Comparison of ENCODE assay signal across 8 cellular contexts in genomic region chr3:69385033-69385722, GRCh38. TPM values are rescaled to one million over a fixed set of nuclear protein-coding genes. Genes with fewer than 3 reads are reported as not detected.
DNase-seq lines count a peak whose midpoint lies in the region; ATAC-seq lines count a peak whose summit lies in the region.

No MANE protein-coding gene starts in this region.

- H3K9ac ChIP-seq in iPS-15b (ENCODE audit: low read depth, low read length) (no peak overlapping the region), skeletal muscle satellite cell (ENCODE audit: low read depth, low read length) (peak overlapping the region; percentile 71)

- peak overlapping the region; percentile 97 for H3K4me2 ChIP-seq in skeletal muscle satellite cell (ENCODE audit: low read length)

- H3K4me1 ChIP-seq in iPS-15b (ENCODE audit: control insufficient read depth, insufficient read depth, low read length): peaks cover 3% of the 10 kb centered on the region
- H3K4me1 ChIP-seq in skeletal muscle satellite cell (ENCODE audit: control insufficient read depth, insufficient read depth, low read length): peaks cover 14% of the 10 kb centered on the region

- H3K4me3 Mint-ChIP-seq in activated naive CD8-positive, alpha-beta T cell: peak overlapping the region; percentile 40

- peaks cover 14% of the 10 kb centered on the region for H3K4me1 Mint-ChIP-seq in activated naive CD8-positive, alpha-beta T cell (ENCODE audit: low read depth)

- H3K4me3 ChIP-seq in H7 (ENCODE audit: insufficient read depth, low read depth, low read length): peak overlapping the region; percentile 44
- peak overlapping the region; percentile 60 for H3K4me3 ChIP-seq in iPS-15b (ENCODE audit: low read depth, low read length)
- H3K4me3 ChIP-seq in skeletal muscle satellite cell (ENCODE audit: low read length): peak overlapping the region; percentile 84

- no peaks in the 10 kb centered on the region for H3K36me3 Mint-ChIP-seq in activated naive CD8-positive, alpha-beta T cell

- H3K9me3 ChIP-seq in iPS-15b (ENCODE audit: control insufficient read depth, insufficient read depth, low read length) (no peaks in the 10 kb centered on the region), skeletal muscle satellite cell (replicated peaks; ENCODE audit: low read length) (no peaks in the 10 kb centered on the region)

- ATAC-seq in GM21576 (IDR thresholded peaks at IDR 0.05; ENCODE audit: unreplicated experiment): no peak

- no peaks in the 10 kb centered on the region for H3K9me3 Mint-ChIP-seq in activated naive CD8-positive, alpha-beta T cell (ENCODE audit: low read depth)

- H3K36me3 ChIP-seq in H7 (replicated peaks; ENCODE audit: control insufficient read depth, insufficient read depth, low read length) (no peaks in the 10 kb centered on the region), iPS-15b (ENCODE audit: control insufficient read depth, insufficient read depth, low read length) (no peaks in the 10 kb centered on the region), skeletal muscle satellite cell (ENCODE audit: insufficient read depth, low read length) (no peaks in the 10 kb centered on the region)

- H3K27me3 ChIP-seq in H7 (ENCODE audit: control insufficient read depth, insufficient read depth, low read length) (peaks cover 26% of the 10 kb centered on the region), iPS-15b (ENCODE audit: control insufficient read depth, insufficient read depth, low read length) (peaks cover 36% of the 10 kb centered on the region), skeletal muscle satellite cell (ENCODE audit: control insufficient read depth, insufficient read depth, low read length) (peaks cover 10% of the 10 kb centered on the region)

- no peak overlapping the region for H3K27ac Mint-ChIP-seq in activated naive CD8-positive, alpha-beta T cell

- peaks cover 20% of the 10 kb centered on the region for H3K27me3 Mint-ChIP-seq in activated naive CD8-positive, alpha-beta T cell

- DNase-seq in H7 (peak; percentile 29), AML-193 (lab: John Stamatoyannopoulos, UW) (no peak), AG20443 (ENCODE audit: low spot score) (no peak)
- DNase-seq in activated CD8-positive, alpha-beta memory T cell treated with anti-CD3 and anti-CD28 coated beads for 24 hours: no peak

RNA-seq across cellular contexts. Expression of gene FRMD4B, which starts 0.7 kb away (rescaled TPM):
- 1.0 and 1.6 TPM in 2 replicates for total RNA-seq in H7 (2014; rRNA removed; shearing (Covaris generic))
- 1.1 and 1.8 TPM in 2 replicates for total RNA-seq in skeletal muscle satellite cell (2012; rRNA removed)
